ENCODE assay signal across 1 cellular context in genomic region chr11:61689164-61689496, GRCh38.
TF ChIP-seq lines count a peak whose summit lies in the region.

No MANE protein-coding gene starts in this region.

TF ChIP-seq in GM23338, 12 proteins besides CTCF, POLR2A, EP300 and RAD21 (continued from another document):
- TF ChIP-seq, protein P1, sequence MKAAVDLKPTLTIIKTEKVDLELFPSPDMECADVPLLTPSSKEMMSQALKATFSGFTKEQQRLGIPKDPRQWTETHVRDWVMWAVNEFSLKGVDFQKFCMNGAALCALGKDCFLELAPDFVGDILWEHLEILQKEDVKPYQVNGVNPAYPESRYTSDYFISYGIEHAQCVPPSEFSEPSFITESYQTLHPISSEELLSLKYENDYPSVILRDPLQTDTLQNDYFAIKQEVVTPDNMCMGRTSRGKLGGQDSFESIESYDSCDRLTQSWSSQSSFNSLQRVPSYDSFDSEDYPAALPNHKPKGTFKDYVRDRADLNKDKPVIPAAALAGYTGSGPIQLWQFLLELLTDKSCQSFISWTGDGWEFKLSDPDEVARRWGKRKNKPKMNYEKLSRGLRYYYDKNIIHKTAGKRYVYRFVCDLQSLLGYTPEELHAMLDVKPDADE (IDR thresholded peaks at IDR 0.05): no peak
